ENCODE assay signal across 14 cellular contexts in genomic region chr15:85477730-85478129, GRCh38.
DNase-seq lines count a peak whose midpoint lies in the region; ATAC-seq and TF ChIP-seq lines count a peak whose summit lies in the region.
"Had no signal": no experiment of that assay in that cellular context is flagged by ENCODE, and none has a peak within 500 bp of the region (broad histone marks: within the 10 kb centered on the region; RNA-seq: fewer than 3 reads in every experiment).

No MANE protein-coding gene starts in this region.

- no peaks in the 10 kb centered on the region for H3K36me3 ChIP-seq in Panc1 (ENCODE audit: control insufficient read depth, insufficient read depth, low read length)

- H3K4me3 ChIP-seq in Panc1 (ENCODE audit: low read depth in 2 of 2, low read length in 2 of 2) (no peak overlapping the region), epithelial cell of proximal tubule (ENCODE audit: low read depth, low read length) (no peak overlapping the region)

- BruUV-seq in Panc1 (replicated peaks; lab: Mats Ljungman, UMichigan), result no TSS peak

- no peaks in the 10 kb centered on the region for H3K27me3 Mint-ChIP-seq in T-helper 2 cell treated with Interferon-gamma antibody and Interleukin-4, amounts not matched to agents 5 μg/mL and 100 μg/mL, for 36 hours (ENCODE audit: low read depth)
- no peaks in the 10 kb centered on the region for H3K27me3 Mint-ChIP-seq in osteocyte (ENCODE audit: unreplicated experiment)

- intact Hi-C loops in Panc1 (cut with micrococcal nuclease; ENCODE audit: unreplicated experiment), result no loop called here

- H3K4me3 Mint-ChIP-seq in T-helper 2 cell treated with Interferon-gamma antibody and Interleukin-4, amounts not matched to agents 5 μg/mL and 100 μg/mL, for 36 hours, result no peak overlapping the region
- peak overlapping the region; percentile 20 for H3K4me3 Mint-ChIP-seq in osteocyte (ENCODE audit: unreplicated experiment)

- CTCF ChIA-PET in Panc1 (lab: Charles Lee), result interaction anchor here (0.6 to 1.1 kb wide), 3 partner anchors 27 to 363 kb away, joined by 3 to 4 read pairs (median 4); no protein-coding TSS in a partner anchor

- ATAC-seq in Panc1 (0 out of 2 replicates have a peak, but pooled peaks have one; percentile 43), GM19324 (IDR thresholded peaks at IDR 0.05; ENCODE audit: low FRiP score, unreplicated experiment) (no peak), GM21528 (IDR thresholded peaks at IDR 0.05; ENCODE audit: low FRiP score, unreplicated experiment) (no peak)
- ATAC-seq: activated CD4-positive, CD25-positive, alpha-beta regulatory T cell treated with anti-CD3 and anti-CD28 coated beads, Interleukin-2, amount 50 U/mL, for 24 hours had no signal

- peaks cover 41% of the 10 kb centered on the region for H3K4me1 ChIP-seq in Panc1 (ENCODE audit: control insufficient read depth, insufficient read depth, low read length)

- no peaks in the 10 kb centered on the region for H3K9me3 Mint-ChIP-seq in T-helper 2 cell treated with Interferon-gamma antibody and Interleukin-4, amounts not matched to agents 5 μg/mL and 100 μg/mL, for 36 hours
- no peaks in the 10 kb centered on the region for H3K9me3 Mint-ChIP-seq in osteocyte (ENCODE audit: unreplicated experiment)

- no peaks in the 10 kb centered on the region for H3K27me3 ChIP-seq in Panc1 (ENCODE audit: control insufficient read depth, insufficient read depth, low read length)

- H3K27ac Mint-ChIP-seq in T-helper 2 cell treated with Interferon-gamma antibody and Interleukin-4, amounts not matched to agents 5 μg/mL and 100 μg/mL, for 36 hours, result peak overlapping the region; percentile 20
- H3K27ac Mint-ChIP-seq in osteocyte (ENCODE audit: unreplicated experiment), result peak overlapping the region; percentile 82

- H3K27ac ChIP-seq in Panc1 (ENCODE audit: low read length), result no peak overlapping the region
- H3K27ac ChIP-seq: HL-60 had no signal

- H3K9me3 ChIP-seq in Panc1 (ENCODE audit: control insufficient read depth, insufficient read depth, low read depth, low read length), result no peaks in the 10 kb centered on the region

- no peak for DNase-seq in T-helper 2 cell treated with Interferon-gamma antibody and Interleukin-4, amounts not matched to agents 5 μg/mL and 100 μg/mL, for 36 hours (ENCODE audit: low spot score)
- DNase-seq in T-helper 2 cell (no peak), Panc1 (ENCODE audit: low read depth, low spot score) (no peak), epithelial cell of proximal tubule (ENCODE audit: low read depth) (peak; percentile 96), osteocyte (ENCODE audit: extremely low spot score, unreplicated experiment) (no peak), HuH-7.5 (ENCODE audit: low spot score) (no peak)
- DNase-seq: central memory CD4-positive, alpha-beta T cell; islet precursor cell; NCI-H446; substantia nigra had no signal

- in situ Hi-C loops in Panc1 (cut with HindIII; ENCODE audit: low pct_unique_long_range_greater_than_20kb, low sequenced_read_pairs), result no loop called here

- POLR2A ChIA-PET in Panc1 (lab: Charles Lee), result interaction anchor here (0.6 to 0.7 kb wide), 2 partner anchors 47 to 114 kb away, joined by 5 to 7 read pairs; no protein-coding TSS in a partner anchor

- no peak for TF ChIP-seq CTCF in Panc1 (IDR thresholded peaks at IDR 0.05)
- peak; percentile 47 for TF ChIP-seq CTCF in epithelial cell of proximal tubule (conservative IDR thresholded peaks at IDR 0.05; ENCODE audit: low read depth, low read length)
- peak; percentile 15 for TF ChIP-seq CTCF in osteocyte (IDR thresholded peaks at IDR 0.05)

- peaks cover 52% of the 10 kb centered on the region for H3K4me1 Mint-ChIP-seq in T-helper 2 cell treated with Interferon-gamma antibody and Interleukin-4, amounts not matched to agents 5 μg/mL and 100 μg/mL, for 36 hours (ENCODE audit: low read depth)
- peaks cover 94% of the 10 kb centered on the region for H3K4me1 Mint-ChIP-seq in osteocyte (ENCODE audit: unreplicated experiment)

- H3K36me3 Mint-ChIP-seq in T-helper 2 cell treated with Interferon-gamma antibody and Interleukin-4, amounts not matched to agents 5 μg/mL and 100 μg/mL, for 36 hours (ENCODE audit: low read depth), result no peaks in the 10 kb centered on the region
- no peaks in the 10 kb centered on the region for H3K36me3 Mint-ChIP-seq in osteocyte (ENCODE audit: unreplicated experiment)
